15 cellular contexts compared by ENCODE assay signal in genomic region chr17:28907052-28907438, GRCh38. TPM values are rescaled to one million over a fixed set of nuclear protein-coding genes. Genes with fewer than 3 reads are reported as not detected.
DNase-seq lines count a peak whose midpoint lies in the region; ATAC-seq lines count a peak whose summit lies in the region.
"Had no signal": no experiment of that assay in that cellular context is flagged by ENCODE, and none has a peak within 500 bp of the region (broad histone marks: within the 10 kb centered on the region; RNA-seq: fewer than 3 reads in every experiment).

No MANE protein-coding gene starts in this region.

- H3K4me1 ChIP-seq in adipocyte (ENCODE audit: control insufficient read depth, insufficient read depth, low read length) (peaks cover 25% of the 10 kb centered on the region), mesenchymal stem cell (ENCODE audit: control insufficient read depth, insufficient read depth, low read depth, low read length) (peaks cover 7% of the 10 kb centered on the region)

- peaks cover 32% of the 10 kb centered on the region for H3K79me1 ChIP-seq in mesenchymal stem cell (replicated peaks; ENCODE audit: low read length, poor library complexity, severe bottlenecking)

- H3K4me3 ChIP-seq in adipocyte (ENCODE audit: low read length), result no peak overlapping the region
- H3K4me3 ChIP-seq in mesenchymal stem cell (ENCODE audit: insufficient read depth in 1 of 2, low read depth in 1 of 2, low read length in 2 of 2), result peak overlapping the region in 1 of 2 experiments; percentile 42
- H3K4me3 ChIP-seq: GM23248, heart right ventricle, mucosa of descending colon had no signal

- no peak overlapping the region for H3K4me2 ChIP-seq in mesenchymal stem cell (ENCODE audit: low read length, poor library complexity, severe bottlenecking)

- no peak for ATAC-seq in HG02759 (IDR thresholded peaks at IDR 0.05; ENCODE audit: unreplicated experiment)
- ATAC-seq: heart right ventricle, mucosa of descending colon had no signal

- H3K36me3 ChIP-seq in adipocyte (ENCODE audit: control insufficient read depth, insufficient read depth, low read length, severe bottlenecking) (peaks cover 68% of the 10 kb centered on the region), mesenchymal stem cell (ENCODE audit: control insufficient read depth in 1 of 2, insufficient read depth in 2 of 2, low read depth in 1 of 2, low read length in 2 of 2) (peaks cover 62 to 73% of the 10 kb centered on the region in 2 experiments)

- H3K4ac ChIP-seq in mesenchymal stem cell (ENCODE audit: low read depth in 1 of 2, low read length in 2 of 2), result no peak overlapping the region

- 95% methylated on average over 3 of the region's 3 CpGs for WGBS in mesenchymal stem cell

- no peak overlapping the region for H2BK120ac ChIP-seq in mesenchymal stem cell (ENCODE audit: low read depth, low read length)

- H2AFZ ChIP-seq in mesenchymal stem cell (ENCODE audit: low read depth, low read length), result no peak overlapping the region
- H2AFZ ChIP-seq: GM23248 had no signal

- no peak overlapping the region for H4K8ac ChIP-seq in mesenchymal stem cell (ENCODE audit: low read length)

- H3K9me3 ChIP-seq in adipocyte (ENCODE audit: control insufficient read depth, low read length) (no peaks in the 10 kb centered on the region), mesenchymal stem cell (ENCODE audit: control insufficient read depth, low read length) (no peaks in the 10 kb centered on the region)
- H3K9me3 ChIP-seq: heart right ventricle, mucosa of descending colon had no signal

- H3K27me3 ChIP-seq in adipocyte (replicated peaks; ENCODE audit: control insufficient read depth, insufficient read depth, low read length), result no peaks in the 10 kb centered on the region
- no peaks in the 10 kb centered on the region for H3K27me3 ChIP-seq in mesenchymal stem cell (ENCODE audit: control insufficient read depth in 1 of 2, insufficient read depth in 1 of 2, low read length in 2 of 2)
- H3K27me3 ChIP-seq: heart right ventricle had no signal

- H3K18ac ChIP-seq in mesenchymal stem cell (ENCODE audit: low read depth in 1 of 2, low read length in 2 of 2), result no peak overlapping the region

- no peak overlapping the region for H2BK12ac ChIP-seq in mesenchymal stem cell (ENCODE audit: low read length in 2 of 2)

- H3K23ac ChIP-seq in mesenchymal stem cell (ENCODE audit: low read length in 2 of 2), result no peak overlapping the region

- H2BK5ac ChIP-seq in mesenchymal stem cell (ENCODE audit: low read depth, low read length, poor library complexity, severe bottlenecking), result no peak overlapping the region

- no peak overlapping the region for H4K91ac ChIP-seq in mesenchymal stem cell (ENCODE audit: low read length)

- H3K9ac ChIP-seq in adipocyte (ENCODE audit: low read length) (peak overlapping the region; percentile 70), mesenchymal stem cell (ENCODE audit: low read length) (peak overlapping the region; percentile 88)
- H3K9ac ChIP-seq: GM23248 had no signal

- H3K27ac ChIP-seq in mesenchymal stem cell (ENCODE audit: low read length, poor library complexity, severe bottlenecking) (no peak overlapping the region), substantia nigra (ENCODE audit: low read depth, low read length, poor library complexity, severe bottlenecking) (peak overlapping the region; percentile 70)
- H3K27ac ChIP-seq: C4-2B, GM23248 had no signal

- DNase-seq in OCI-M1 (lab: John Stamatoyannopoulos, UW) (peak; percentile 94), adipocyte (ENCODE audit: low read depth) (no peak), mesenchymal stem cell (no peak), substantia nigra (lab: John Stamatoyannopoulos, UW) (no peak), NCI-H2196 (lab: John Stamatoyannopoulos, UW; ENCODE audit: unreplicated experiment) (no peak)
- no peak for DNase-seq in stimulated activated CD4-positive, alpha-beta T cell treated with anti-CD3 and anti-CD28 coated beads, Interleukin-12 subunit alpha, Interleukin-12 subunit beta, amount 100 ng/mL, for 4 hours
- DNase-seq: activated CD4-positive, alpha-beta T cell treated with anti-CD3 and anti-CD28 coated beads, Interleukin-2, amount 50 U/mL, for 48 hours; GM23248; heart right ventricle; mucosa of descending colon; NCI-H1436 treated with DMSO at 0.1 percent for 48 hours; NCI-H510A; T1000 had no signal

- H3K14ac ChIP-seq in mesenchymal stem cell (ENCODE audit: low read length in 2 of 2), result no peak overlapping the region

- H2BK15ac ChIP-seq in mesenchymal stem cell (ENCODE audit: low read depth, poor library complexity, severe bottlenecking), result no peak overlapping the region

- H2AK5ac ChIP-seq in mesenchymal stem cell (ENCODE audit: low read length, severe bottlenecking), result no peak overlapping the region

RNA-seq across cellular contexts. Expression of gene DHRS13, which starts 4.2 kb away (rescaled TPM):
- 1.8 TPM for polyA plus RNA-seq in mesenchymal stem cell (2013, experiment 1 of 2)
- 1.7 TPM for polyA plus RNA-seq in mesenchymal stem cell (2013, experiment 2 of 2)

RNA-seq across cellular contexts. Expression of gene FLOT2, which starts 9.5 kb away (rescaled TPM):
- 70.2 TPM for polyA plus RNA-seq in mesenchymal stem cell (2013, experiment 1 of 2)
- polyA plus RNA-seq in mesenchymal stem cell (2013, experiment 2 of 2), result 65.0 TPM

RNA-seq across cellular contexts. Expression of gene PHF12, which starts 44.3 kb away (rescaled TPM):
- 22.4 TPM for polyA plus RNA-seq in mesenchymal stem cell (2013, experiment 1 of 2)
- 20.9 TPM for polyA plus RNA-seq in mesenchymal stem cell (2013, experiment 2 of 2)

RNA-seq across cellular contexts. Expression of gene ERAL1, which starts 52.2 kb away (rescaled TPM):
- polyA plus RNA-seq in mesenchymal stem cell (2013, experiment 1 of 2), result 25.6 TPM
- 25.3 TPM for polyA plus RNA-seq in mesenchymal stem cell (2013, experiment 2 of 2)
